21 cellular contexts compared by ENCODE assay signal in the genomic region with DNA sequence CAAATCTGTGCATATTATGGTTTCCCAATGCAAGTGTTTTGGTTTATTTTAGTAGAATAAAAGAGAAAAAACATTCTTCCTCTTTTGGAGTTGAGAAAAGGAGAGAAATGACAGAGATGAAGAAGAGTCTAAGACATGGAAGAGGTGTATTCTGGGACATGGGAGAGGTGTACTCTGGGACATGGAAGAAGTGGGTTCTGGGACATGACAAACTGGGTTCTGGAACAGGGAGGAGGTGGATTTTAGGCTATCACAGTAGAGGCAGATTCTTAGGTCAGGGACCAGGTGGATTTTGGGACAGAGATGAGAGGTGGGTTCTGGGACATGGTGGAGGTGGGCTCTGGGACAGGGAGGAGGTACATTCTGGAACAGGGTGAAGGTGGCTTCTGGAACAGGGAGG. TPM values are rescaled to one million over a fixed set of nuclear protein-coding genes. Genes with fewer than 3 reads are reported as not detected.
DNase-seq lines count a peak whose midpoint lies in the region; ATAC-seq and TF ChIP-seq lines count a peak whose summit lies in the region.
"Had no signal": no experiment of that assay in that cellular context is flagged by ENCODE, and none has a peak within 500 bp of the region (broad histone marks: within the 10 kb centered on the region; RNA-seq: fewer than 3 reads in every experiment).

No MANE protein-coding gene starts in this region.

- H3K27ac Mint-ChIP-seq in MCF 10A (ENCODE audit: low read depth, unreplicated experiment), result peak overlapping the region; percentile 4
- H3K27ac Mint-ChIP-seq in activated CD8-positive, alpha-beta T cell treated with anti-CD3 and anti-CD28 coated beads for 36 hours, result peak overlapping the region; percentile 30
- H3K27ac Mint-ChIP-seq in immature natural killer cell, result peak overlapping the region; percentile 13 to 83 (median 53)
- peak overlapping the region; percentile 72 to 95 for H3K27ac Mint-ChIP-seq in stimulated activated naive CD8-positive, alpha-beta T cell treated with anti-CD3 and anti-CD28 coated beads, Interleukin-15, amount 100 ng/mL, for 72 hours

- dilution Hi-C loops in mammary epithelial cell (cut with HindIII; ENCODE audit: low sequenced_read_pairs), result no loop called here

- no peaks in the 10 kb centered on the region for H3K27me3 ChIP-seq in mammary epithelial cell (ENCODE audit: insufficient read depth, low read length)
- H3K27me3 ChIP-seq: adrenal gland, testis had no signal

- no peak overlapping the region for H3K27ac ChIP-seq in mammary epithelial cell (ENCODE audit: insufficient read depth, low read depth, low read length)
- H3K27ac ChIP-seq: adrenal gland, cardiac muscle cell, testis, VCaP had no signal

- no peak overlapping the region for H3K4me2 ChIP-seq in mammary epithelial cell (ENCODE audit: insufficient read depth, low read depth, low read length)
- H3K4me2 ChIP-seq: smooth muscle cell had no signal

- no peaks in the 10 kb centered on the region for H4K20me1 ChIP-seq in mammary epithelial cell (ENCODE audit: insufficient read depth, low read length)

- no peaks in the 10 kb centered on the region for H3K36me3 ChIP-seq in mammary epithelial cell (ENCODE audit: insufficient read depth, low read length)
- H3K36me3 ChIP-seq: adrenal gland, cardiac muscle cell had no signal

- H3K36me3 Mint-ChIP-seq in MCF 10A (ENCODE audit: insufficient read depth, unreplicated experiment) (no peaks in the 10 kb centered on the region), immature natural killer cell (peaks cover 0 to 8% (median 2%) of the 10 kb centered on the region in 3 donors)
- peaks cover 9% of the 10 kb centered on the region for H3K36me3 Mint-ChIP-seq in activated CD8-positive, alpha-beta T cell treated with anti-CD3 and anti-CD28 coated beads for 36 hours (ENCODE audit: low read depth)

- POLR2A ChIA-PET in MCF 10A (lab: Yijun Ruan, JAX), result no interaction called here
- POLR2A ChIA-PET in activated CD8-positive, alpha-beta T cell treated with anti-CD3 and anti-CD28 coated beads for 36 hours (lab: Charles Lee), result no interaction called here

- intact Hi-C loops in MCF 10A (cut with micrococcal nuclease) (no loop called here), mammary epithelial cell (cut with micrococcal nuclease) (no loop called here)
- intact Hi-C loops in activated CD8-positive, alpha-beta T cell treated with anti-CD3 and anti-CD28 coated beads for 36 hours (cut with micrococcal nuclease), result no loop called here

- H3K4me3 Mint-ChIP-seq in MCF 10A (ENCODE audit: unreplicated experiment), result peak overlapping the region; percentile 30
- H3K4me3 Mint-ChIP-seq in activated CD8-positive, alpha-beta T cell treated with anti-CD3 and anti-CD28 coated beads for 36 hours, result peak overlapping the region; percentile 41
- peak overlapping the region; percentile 3 to 77 (median 68) for H3K4me3 Mint-ChIP-seq in immature natural killer cell
- peak overlapping the region; percentile 56 to 81 for H3K4me3 Mint-ChIP-seq in stimulated activated naive CD8-positive, alpha-beta T cell treated with anti-CD3 and anti-CD28 coated beads, Interleukin-15, amount 100 ng/mL, for 72 hours

- no peak overlapping the region for H2AFZ ChIP-seq in mammary epithelial cell (ENCODE audit: low read depth, low read length)

- DNase-seq in MCF 10A (ENCODE audit: unreplicated experiment), result no peak
- no peak for DNase-seq in mammary epithelial cell
- no peak for DNase-seq in activated CD8-positive, alpha-beta T cell treated with anti-CD3 and anti-CD28 coated beads for 36 hours
- no peak for DNase-seq in immature natural killer cell
- DNase-seq in stimulated activated naive CD8-positive, alpha-beta T cell treated with anti-CD3 and anti-CD28 coated beads, Interleukin-15, amount 100 ng/mL, for 72 hours, result no peak
- DNase-seq in NCI-H2196 (lab: John Stamatoyannopoulos, UW; ENCODE audit: unreplicated experiment), result no peak
- DNase-seq in NOMO-1 treated with DMSO at 0.1 percent for 48 hours (lab: John Stamatoyannopoulos, UW; ENCODE audit: unreplicated experiment), result no peak
- DNase-seq in GM10266 (ENCODE audit: extremely low spot score), result no peak
- DNase-seq: adrenal gland; Calu3; EL; MV-4-11; NCI-H2029 treated with DMSO at 0.1 percent for 48 hours; NCI-H510A; stimulated activated CD4-positive, alpha-beta T cell treated with anti-CD3 and anti-CD28 coated beads, Interleukin-4, amount 100 ng/mL, for 4 hours; testis had no signal

- CTCF ChIA-PET in MCF 10A (lab: Yijun Ruan, JAX), result no interaction called here
- CTCF ChIA-PET in mammary epithelial cell (lab: Charles Lee; ENCODE audit: low non-redundant PET), result no interaction called here
- CTCF ChIA-PET in activated CD8-positive, alpha-beta T cell treated with anti-CD3 and anti-CD28 coated beads for 36 hours (lab: Charles Lee), result no interaction called here

- H3K9me3 Mint-ChIP-seq in MCF 10A (ENCODE audit: unreplicated experiment) (no peaks in the 10 kb centered on the region), immature natural killer cell (peaks cover 0 to 15% (median 9%) of the 10 kb centered on the region in 6 donors)
- peaks cover 8% of the 10 kb centered on the region for H3K9me3 Mint-ChIP-seq in activated CD8-positive, alpha-beta T cell treated with anti-CD3 and anti-CD28 coated beads for 36 hours
- H3K9me3 Mint-ChIP-seq in stimulated activated naive CD8-positive, alpha-beta T cell treated with anti-CD3 and anti-CD28 coated beads, Interleukin-15, amount 100 ng/mL, for 72 hours, result peaks cover 0 to 19% of the 10 kb centered on the region in 2 donors

- H3K4me1 Mint-ChIP-seq in MCF 10A (ENCODE audit: insufficient read depth, unreplicated experiment), result peaks cover 15% of the 10 kb centered on the region
- peaks cover 34% of the 10 kb centered on the region for H3K4me1 Mint-ChIP-seq in activated CD8-positive, alpha-beta T cell treated with anti-CD3 and anti-CD28 coated beads for 36 hours (ENCODE audit: low read depth)
- peaks cover 15 to 23% of the 10 kb centered on the region in 2 donors for H3K4me1 Mint-ChIP-seq in immature natural killer cell
- H3K4me1 Mint-ChIP-seq in stimulated activated naive CD8-positive, alpha-beta T cell treated with anti-CD3 and anti-CD28 coated beads, Interleukin-15, amount 100 ng/mL, for 72 hours, result peaks cover 41% of the 10 kb centered on the region

- H3K4me3 ChIP-seq in mammary epithelial cell (replicated peaks in 1 of 3; ENCODE audit: insufficient read depth in 1 of 3, low read depth in 2 of 3, low read length in 3 of 3), result no peak overlapping the region
- H3K4me3 ChIP-seq: adrenal gland, cardiac muscle cell, K562, smooth muscle cell, testis had no signal

- in situ Hi-C loops in mammary epithelial cell (cut with MboI; ENCODE audit: low sequenced_read_pairs in 2 of 2), result no loop called here

- no peak for ATAC-seq in activated CD8-positive, alpha-beta T cell treated with anti-CD3 and anti-CD28 coated beads for 36 hours
- ATAC-seq in stimulated activated naive CD8-positive, alpha-beta T cell treated with anti-CD3 and anti-CD28 coated beads, Interleukin-15, amount 100 ng/mL, for 72 hours, result no peak
- ATAC-seq: HCT116, K562 had no signal

- H3K27me3 Mint-ChIP-seq in MCF 10A (ENCODE audit: insufficient read depth, unreplicated experiment) (peaks cover 19% of the 10 kb centered on the region), immature natural killer cell (ENCODE audit: low read depth in 3 of 3) (peaks cover 7 to 8% (median 8%) of the 10 kb centered on the region in 3 donors)
- H3K27me3 Mint-ChIP-seq in activated CD8-positive, alpha-beta T cell treated with anti-CD3 and anti-CD28 coated beads for 36 hours, result peaks cover 5% of the 10 kb centered on the region
- peaks cover 8% of the 10 kb centered on the region for H3K27me3 Mint-ChIP-seq in stimulated activated naive CD8-positive, alpha-beta T cell treated with anti-CD3 and anti-CD28 coated beads, Interleukin-15, amount 100 ng/mL, for 72 hours

- H3K79me2 ChIP-seq in mammary epithelial cell (ENCODE audit: insufficient read depth, low read length), result no peaks in the 10 kb centered on the region

- H3K9me3 ChIP-seq in mammary epithelial cell (replicated peaks; ENCODE audit: insufficient read depth, low read length), result peaks cover 5% of the 10 kb centered on the region
- H3K9me3 ChIP-seq: testis had no signal

- H3K4me1 ChIP-seq in mammary epithelial cell (ENCODE audit: insufficient read depth, low read length), result peaks cover 7% of the 10 kb centered on the region

- no peak for TF ChIP-seq CTCF in MCF 10A (IDR thresholded peaks at IDR 0.05; ENCODE audit: unreplicated experiment)
- no peak for TF ChIP-seq CTCF in mammary epithelial cell (conservative IDR thresholded peaks at IDR 0.05 in 1 of 2, IDR thresholded peaks at IDR 0.05 in 1 of 2; ENCODE audit: extremely low read depth in 1 of 2, insufficient read depth in 1 of 2, low read depth in 1 of 2, low read length in 2 of 2)
- TF ChIP-seq CTCF in activated CD8-positive, alpha-beta T cell treated with anti-CD3 and anti-CD28 coated beads for 36 hours (IDR thresholded peaks at IDR 0.05), result no peak
- TF ChIP-seq CTCF in GM10266 (IDR thresholded peaks at IDR 0.05; ENCODE audit: control insufficient read depth, insufficient read depth, low read depth, missing control alignments), result no peak

- no TSS peak for BruUV-seq in MCF 10A (replicated peaks; lab: Mats Ljungman, UMichigan)
- no TSS peak for BruUV-seq in mammary epithelial cell (replicated peaks; lab: Mats Ljungman, UMichigan)

- H3K9ac ChIP-seq in mammary epithelial cell (ENCODE audit: insufficient read depth, low read length), result no peak overlapping the region

RNA-seq across cellular contexts. Expression of gene ASPHD2, which starts 2.1 kb away (rescaled TPM):
- total RNA-seq in MCF 10A (2022), result 4.0 and 4.8 TPM in 2 replicates
- total RNA-seq in mammary epithelial cell, result 10 to 100 TPM in 1 of 2 donors, 1 to 10 TPM in 1; 6.1 to 16.5 TPM
- 4.1 TPM for polyA plus RNA-seq in mammary epithelial cell
- 3.9 TPM for polyA minus RNA-seq in mammary epithelial cell
- 10 to 100 TPM; 12.0 to 14.0 TPM for total RNA-seq in activated CD8-positive, alpha-beta T cell treated with anti-CD3 and anti-CD28 coated beads for 36 hours
- 1 to 10 TPM; 1.5 to 2.2 (median 1.8) TPM for polyA plus RNA-seq in immature natural killer cell

RNA-seq across cellular contexts. Expression of gene HPS4, which starts 56.7 kb away (rescaled TPM):
- 35.6 and 38.3 TPM in 2 replicates for total RNA-seq in MCF 10A (2022)
- total RNA-seq in mammary epithelial cell, result 10 to 100 TPM; 33.6 to 38.3 TPM
- polyA plus RNA-seq in mammary epithelial cell, result 18.3 TPM
- 9.7 TPM for polyA minus RNA-seq in mammary epithelial cell
- 10 to 100 TPM; 51.8 to 53.5 TPM for total RNA-seq in activated CD8-positive, alpha-beta T cell treated with anti-CD3 and anti-CD28 coated beads for 36 hours
- 10 to 100 TPM in 1 of 3 donors, 1 to 10 TPM in 2; 5.0 to 13.3 (median 8.2) TPM for polyA plus RNA-seq in immature natural killer cell

RNA-seq across cellular contexts. Expression of gene SRRD, which starts 56.8 kb away (rescaled TPM):
- total RNA-seq in MCF 10A (2022) (22.4 and 27.9 TPM in 2 replicates), mammary epithelial cell (10 to 100 TPM; 16.3 to 20.8 TPM)
- polyA plus RNA-seq in mammary epithelial cell (20.7 TPM), immature natural killer cell (10 to 100 TPM; 17.5 to 34.3 (median 27.6) TPM)
- 21.7 TPM for polyA minus RNA-seq in mammary epithelial cell
- total RNA-seq in activated CD8-positive, alpha-beta T cell treated with anti-CD3 and anti-CD28 coated beads for 36 hours, result 10 to 100 TPM; 24.8 to 26.3 TPM

Comparison
In these comparisons a context has a peak if more than half of its experiments do, and no peak if none do; other contexts are left out.
1. H3K27ac Mint-ChIP-seq: peak in every context shown above with its lines; median percentile 84 in stimulated activated naive CD8-positive, alpha-beta T cell treated with anti-CD3 and anti-CD28 coated beads, Interleukin-15, amount 100 ng/mL, for 72 hours; 53 in immature natural killer cell; 30 in activated CD8-positive, alpha-beta T cell treated with anti-CD3 and anti-CD28 coated beads for 36 hours; 4 in MCF 10A.